In genomic region chr4:109211671-109212070, GRCh38 we compare ENCODE assay signal across 16 cellular contexts.
DNase-seq lines count a peak whose midpoint lies in the region; ATAC-seq and TF ChIP-seq lines count a peak whose summit lies in the region.
"Had no signal": no experiment of that assay in that cellular context is flagged by ENCODE, and none has a peak within 500 bp of the region (broad histone marks: within the 10 kb centered on the region; RNA-seq: fewer than 3 reads in every experiment).

No MANE protein-coding gene starts in this region.

- TF ChIP-seq CTCF in astrocyte of the cerebellum (IDR thresholded peaks at IDR 0.05; ENCODE audit: low read depth, low read length, missing control alignments) (no peak), fibroblast of pulmonary artery (IDR thresholded peaks at IDR 0.05; ENCODE audit: low read length, missing control alignments) (no peak)

- DNase-seq in HCEC 1CT: peak; percentile 15
- peak; percentile 9 for DNase-seq in astrocyte of the cerebellum (ENCODE audit: low read depth)
- peak; percentile 27 for DNase-seq in fibroblast of pulmonary artery (ENCODE audit: low read depth)
- peak; percentile 13 for DNase-seq in pulmonary artery endothelial cell (ENCODE audit: low read depth, low spot score)
- DNase-seq in GDM1 (lab: John Stamatoyannopoulos, UW): no peak
- DNase-seq in NCI-H748 (lab: John Stamatoyannopoulos, UW; ENCODE audit: unreplicated experiment): no peak
- DNase-seq: ACHN; BE2C; CD4-positive, alpha-beta memory T cell; DMS79 treated with DMSO at 0.1 percent for 48 hours; NCI-H1092 treated with DMSO at 0.1 percent for 48 hours; NCI-H187; NCI-H510A; SHP77 treated with DMSO at 0.1 percent for 48 hours had no signal

- ATAC-seq in HG03159 (IDR thresholded peaks at IDR 0.05; ENCODE audit: unreplicated experiment) (no peak), GM21825 (IDR thresholded peaks at IDR 0.05; ENCODE audit: unreplicated experiment) (no peak)

- in situ Hi-C loops in astrocyte of the cerebellum (cut with HindIII; ENCODE audit: low sequenced_read_pairs): no loop called here

- H3K4me3 ChIP-seq in astrocyte of the cerebellum (ENCODE audit: low read depth, low read length) (no peak overlapping the region), fibroblast of pulmonary artery (replicated peaks; ENCODE audit: low read depth, low read length) (no peak overlapping the region)

Comparison
In these comparisons a context has a peak if more than half of its experiments do, and no peak if none do; other contexts are left out.
1. DNase-seq: peak in HCEC 1CT (single experiment), astrocyte of the cerebellum (single experiment), fibroblast of pulmonary artery (single experiment) and pulmonary artery endothelial cell (single experiment); none in GDM1 (single experiment) and NCI-H748 (single experiment).